21 cellular contexts compared by ENCODE assay signal in genomic region chr11:95944623-95945022, GRCh38.
"Had no signal": no experiment of that assay in that cellular context is flagged by ENCODE, and none has a peak within 500 bp of the region (broad histone marks: within the 10 kb centered on the region; RNA-seq: fewer than 3 reads in every experiment).

No MANE protein-coding gene starts in this region.

- H3K27ac ChIP-seq: SJSA1, SK-N-MC had no signal

- H3K4me3 ChIP-seq: MG63, SJSA1, SK-N-MC had no signal

- H3K4me1 ChIP-seq: SJSA1 had no signal

- H3K36me3 ChIP-seq: MG63, SJSA1 had no signal

- DNase-seq: Karpas-422, KG1, MG63, NCI-H1092, NCI-H1105 treated with DMSO at 0.1 percent for 48 hours, NCI-H1436, NCI-H187 treated with DMSO at 0.1 percent for 48 hours, NCI-H2081, NCI-H2107, NCI-H2227 treated with DMSO at 0.1 percent for 48 hours, NCI-H446, NCI-H510A, NCI-H524 treated with DMSO at 0.1 percent for 48 hours, NCI-H69, NCI-H774, Right ventricle myocardium superior, RPMI8226, SIG-M5 had no signal

- H3K9me3 ChIP-seq: SJSA1 had no signal

- FAIRE-seq: RCC 7860 had no signal

- H3K27me3 ChIP-seq: MG63, SJSA1 had no signal
